In genomic region chr3:124978627-124979026, GRCh38 we compare ENCODE assay signal across 1 cellular context.
TF ChIP-seq lines count a peak whose summit lies in the region.

No MANE protein-coding gene starts in this region.

TF ChIP-seq in HEK293, 187 proteins besides CTCF, POLR2A, EP300 and RAD21 (continued from another document):
- TF ChIP-seq ZXDB (tag by site-specific recombination; IDR thresholded peaks at IDR 0.05) (peak; percentile 39; the same call in 1 of the 2 replicates), ZNF518A (tag by site-specific recombination; conservative IDR thresholded peaks at IDR 0.05; ENCODE audit: low read depth) (peak; percentile 87; the same call in 1 of the 2 replicates), ZNF394 (tag by site-specific recombination; IDR thresholded peaks at IDR 0.05; ENCODE audit: borderline replicate concordance) (peak; percentile 88), ZNF529 (tag by site-specific recombination; IDR thresholded peaks at IDR 0.05; ENCODE audit: insufficient replicate concordance) (peak; percentile 40), ZNF433 (tag by site-specific recombination; IDR thresholded peaks at IDR 0.05; ENCODE audit: low read depth) (peak; percentile 71; the same call in 1 of the 2 replicates), ZNF843 (tag by site-specific recombination; IDR thresholded peaks at IDR 0.05) (no peak), ZNF623 (tag by site-specific recombination; IDR thresholded peaks at IDR 0.05) (peak; percentile 63; the same call in 1 of the 2 replicates), ZBTB8A (tag by site-specific recombination; IDR thresholded peaks at IDR 0.05) (peak; percentile 67; the same call in 1 of the 2 replicates), ZNF426 (tag by site-specific recombination; IDR thresholded peaks at IDR 0.05) (peak; percentile 79), ZNF555 (tag by site-specific recombination; conservative IDR thresholded peaks at IDR 0.05) (peak; percentile 82), REST (tag by site-specific recombination; IDR thresholded peaks at IDR 0.05) (peak; percentile 46; the same call in 1 of the 2 replicates), ZNF510 (tag by site-specific recombination; IDR thresholded peaks at IDR 0.05; ENCODE audit: insufficient replicate concordance) (peak; percentile 58), ZNF560 (tag by site-specific recombination; IDR thresholded peaks at IDR 0.05; ENCODE audit: borderline replicate concordance) (peak; percentile 37; the same call in 1 of the 2 replicates), PRDM4 (tag by site-specific recombination; IDR thresholded peaks at IDR 0.05) (no peak), ZBTB11 (tag by site-specific recombination; conservative IDR thresholded peaks at IDR 0.05; ENCODE audit: low read depth) (peak; percentile 72), ZNF629 (tag by site-specific recombination; IDR thresholded peaks at IDR 0.05) (0 out of 2 replicates have a peak, but pooled peaks have one; percentile 33), ZNF530 (tag by site-specific recombination; IDR thresholded peaks at IDR 0.05; ENCODE audit: low read depth) (peak; percentile 64; the same call in 1 of the 2 replicates)
TF ChIP-seq in HEK293: peak in this region for 16.
